ENCODE assay signal across 21 cellular contexts in the genomic region with DNA sequence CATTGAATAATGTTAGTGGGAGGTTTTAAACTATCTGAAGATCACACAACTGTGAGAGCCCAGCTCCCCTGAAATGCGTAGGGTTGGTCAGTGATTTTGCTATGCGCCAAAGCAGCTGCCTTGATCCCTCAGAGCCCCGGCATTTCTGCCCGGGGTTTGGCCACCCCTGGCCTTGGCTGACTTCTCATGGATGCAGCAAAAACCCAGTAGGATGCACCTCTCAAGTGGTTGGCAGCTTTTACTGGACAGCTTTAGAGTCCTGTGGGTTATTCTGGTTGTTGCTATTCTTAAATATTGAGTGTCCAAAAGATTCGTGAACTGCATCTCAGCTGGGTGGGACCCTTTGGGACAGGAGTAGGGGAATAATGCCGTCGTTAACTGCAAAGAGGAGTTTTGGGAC.
"Had no signal": no experiment of that assay in that cellular context is flagged by ENCODE, and none has a peak within 500 bp of the region (broad histone marks: within the 10 kb centered on the region; RNA-seq: fewer than 3 reads in every experiment).

No MANE protein-coding gene starts in this region.

- ATAC-seq: HepG2, SK-N-SH treated with all-trans-retinoic acid at 6 μM for 48 hours had no signal

- H3K4me3 ChIP-seq: MG63, SJCRH30 had no signal

- H3K36me3 ChIP-seq: MG63, SJCRH30 had no signal

- H3K4me1 ChIP-seq: SJCRH30 had no signal

- H3K27ac ChIP-seq: SJCRH30 had no signal

- DNase-seq: IMR-90, Karpas-422, KG1, MG63, NCI-H1092, NCI-H1436, NCI-H187, NCI-H2029, NCI-H2081 treated with DMSO at 0.1 percent for 48 hours, NCI-H2171, NCI-H226, NCI-H446, NCI-H510A, NCI-H524 treated with DMSO at 0.1 percent for 48 hours, NCI-H69, NCI-H774, RPMI8226, SHP77 treated with DMSO at 0.1 percent for 48 hours, SJCRH30 had no signal

- H3K27me3 ChIP-seq: MG63, SJCRH30 had no signal

- H3K9me3 ChIP-seq: MG63, SJCRH30 had no signal
